ENCODE assay signal across 19 cellular contexts in genomic region chr3:24545917-24546316, GRCh38. TPM values are rescaled to one million over a fixed set of nuclear protein-coding genes. Genes with fewer than 3 reads are reported as not detected.
DNase-seq lines count a peak whose midpoint lies in the region; ATAC-seq and TF ChIP-seq lines count a peak whose summit lies in the region.
"Had no signal": no experiment of that assay in that cellular context is flagged by ENCODE, and none has a peak within 500 bp of the region (broad histone marks: within the 10 kb centered on the region; RNA-seq: fewer than 3 reads in every experiment).

No MANE protein-coding gene starts in this region.

- POLR2A ChIA-PET in PC-9 (lab: Charles Lee; ENCODE audit: unreplicated experiment): no interaction called here

- intact Hi-C loops in PC-9 (cut with micrococcal nuclease; ENCODE audit: unreplicated experiment) (no loop called here), left cardiac atrium (cut with DNase I) (no loop called here), sciatic nerve (cut with DNase I) (no loop called here)

- DNase-seq in AG09319 (ENCODE audit: extremely low read depth, low read depth) (peak; percentile 44), PC-9 (no peak), left cardiac atrium (peak; percentile 49), sciatic nerve (ENCODE audit: low spot score) (no peak), DMS114 treated with DMSO at 0.1 percent for 48 hours (lab: John Stamatoyannopoulos, UW; ENCODE audit: unreplicated experiment) (no peak), Ammon's horn (ENCODE audit: low spot score) (no peak), SW480 (ENCODE audit: low spot score) (no peak), SHP77 (lab: John Stamatoyannopoulos, UW) (no peak)
- DNase-seq: activated B cell treated with CpG ODN at 0.5 μM for 24 hours; activated effector memory CD4-positive, alpha-beta T cell treated with anti-CD3 and anti-CD28 coated beads, Interleukin-2, amount 50 U/mL, for 16 hours; Caco-2; erythroblast; NCI-H1092; NCI-H748 treated with DMSO at 0.1 percent for 48 hours; stimulated activated CD4-positive, alpha-beta T cell treated with anti-CD3 and anti-CD28 coated beads, Interleukin-2, amount 100 ng/mL, for 24 hours; T-helper 1 cell had no signal

- no peaks in the 10 kb centered on the region for H3F3A ChIP-seq in PC-9 (ENCODE audit: insufficient read depth, low read depth)

- H3K36me3 ChIP-seq in PC-9 (ENCODE audit: low read depth): no peaks in the 10 kb centered on the region
- H3K36me3 ChIP-seq: ascending aorta, tibial nerve had no signal

- H3K4me1 ChIP-seq in PC-9 (replicated peaks; ENCODE audit: insufficient read depth): peaks cover 6% of the 10 kb centered on the region; the same call in 1 of the 2 replicates
- H3K4me1 ChIP-seq: Caco-2 had no signal

- no peaks in the 10 kb centered on the region; the same call in 1 of the 2 replicates for H3K9me2 ChIP-seq in PC-9 (ENCODE audit: insufficient read depth)

- CTCF ChIA-PET in PC-9 (lab: Charles Lee): no interaction called here

- no peak overlapping the region for H3K27ac ChIP-seq in PC-9
- H3K27ac ChIP-seq: tibial nerve had no signal

- BruUV-seq in PC-9 (replicated peaks; lab: Mats Ljungman, UMichigan): no TSS peak

- H2AFZ ChIP-seq in PC-9: peak overlapping the region; percentile 41; the same call in 1 of the 2 replicates

- no peaks in the 10 kb centered on the region for H3K27me3 ChIP-seq in PC-9 (ENCODE audit: insufficient read depth, low read depth)
- H3K27me3 ChIP-seq: ascending aorta, tibial nerve had no signal

- H3K4me2 ChIP-seq in PC-9: no peak overlapping the region

- H3K9me3 ChIP-seq in PC-9 (ENCODE audit: insufficient read depth, low read depth): peaks cover 3% of the 10 kb centered on the region; the same call in 1 of the 2 replicates
- H3K9me3 ChIP-seq: ascending aorta, Caco-2, tibial nerve had no signal

- no peak for TF ChIP-seq CTCF in AG09319 (IDR thresholded peaks at IDR 0.05; ENCODE audit: low read depth, low read length)
- no peak for TF ChIP-seq CTCF in PC-9 (conservative IDR thresholded peaks at IDR 0.05)

- H4K20me1 ChIP-seq in PC-9 (ENCODE audit: insufficient read depth): no peaks in the 10 kb centered on the region

- no peaks in the 10 kb centered on the region for H3K79me2 ChIP-seq in PC-9 (ENCODE audit: low read depth)

- ATAC-seq in left cardiac atrium (peak in 1 of 2 donors; percentile 85), sciatic nerve (peak; percentile 82)
- ATAC-seq: natural killer cell treated with Interleukin-12 subunit alpha and Interleukin-12 subunit beta and Interleukin-15 and Interleukin-18, amount 100 ng/mL, for 72 hours had no signal

- no peak overlapping the region for H3K4me3 ChIP-seq in PC-9
- H3K4me3 ChIP-seq: ascending aorta, tibial nerve had no signal

RNA-seq across cellular contexts. Expression of gene THRB, which starts 51.3 kb away (rescaled TPM):
- total RNA-seq in PC-9 (2021): 9.7 and 11.2 TPM in 2 replicates
- total RNA-seq in left cardiac atrium: 10 to 100 TPM in 1 of 2 donors, 1 to 10 TPM in 1; 8.3 to 15.4 TPM
- 13.2 TPM for total RNA-seq in sciatic nerve

Comparison
In these comparisons a context has a peak if more than half of its experiments do, and no peak if none do; other contexts are left out.
1. DNase-seq: peak in AG09319 (single experiment) and left cardiac atrium (single experiment); none in PC-9 (0 of 2), sciatic nerve (single experiment), DMS114 treated with DMSO at 0.1 percent for 48 hours (single experiment), Ammon's horn (single experiment), SW480 (single experiment) and SHP77 (0 of 2).